30 cellular contexts compared by ENCODE assay signal in the genomic region with DNA sequence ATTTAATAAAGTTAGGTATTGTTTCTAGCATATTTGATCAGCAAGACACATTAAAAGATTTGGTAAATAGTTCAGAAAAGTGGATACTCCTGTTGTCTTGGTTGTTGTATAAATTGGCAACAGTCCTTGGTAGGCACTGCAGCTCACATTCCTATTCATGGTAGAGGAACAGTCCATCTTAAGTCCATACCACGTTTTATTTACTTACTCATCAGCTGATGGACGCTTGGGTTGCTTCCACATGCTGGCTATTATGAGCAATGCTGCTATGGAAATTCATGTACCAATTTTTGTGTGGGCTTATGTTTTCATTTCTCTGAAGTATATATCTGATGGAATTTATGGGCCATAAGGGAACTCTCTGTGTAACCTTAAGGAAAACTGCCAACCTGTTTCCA. TPM values are rescaled to one million over a fixed set of nuclear protein-coding genes. Genes with fewer than 3 reads are reported as not detected.
"Had no signal": no experiment of that assay in that cellular context is flagged by ENCODE, and none has a peak within 500 bp of the region (broad histone marks: within the 10 kb centered on the region; RNA-seq: fewer than 3 reads in every experiment).

No MANE protein-coding gene starts in this region.

- DNase-seq: activated CD4-positive, alpha-beta T cell treated with anti-CD3 and anti-CD28 coated beads for 36 hours; activated CD4-positive, alpha-beta T cell treated with anti-CD3 and anti-CD28 coated beads, Interleukin-2, amount 50 U/mL, for 4 hours; activated CD8-positive, alpha-beta memory T cell treated with anti-CD3 and anti-CD28 coated beads, Interleukin-2, amount 50 U/mL, for 48 hours; activated naive CD4-positive, alpha-beta T cell treated with anti-CD3 and anti-CD28 coated beads for 36 hours; activated naive CD8-positive, alpha-beta T cell treated with anti-CD3 and anti-CD28 coated beads, Interleukin-2, amount 10 ng/mL, durations not matched to agents 7 days and 5 days; activated T-cell treated with anti-CD3 and anti-CD28 coated beads, Interleukin-2, amount 50 U/mL, for 4 hours; cortex of kidney; endodermal cell; heart left ventricle; islet precursor cell; left colon; pancreas; right lobe of liver; stimulated activated CD4-positive, alpha-beta T cell treated with anti-CD3 and anti-CD28 coated beads, Interleukin-15, amount 100 ng/mL, for 24 hours; stimulated activated naive B cell treated with anti-CD40 and anti-IgM and Interleukin-4, amounts not matched to agents 10 μg/mL and 1 μg/mL and 100 μg/mL, for 72 hours; T-cell had no signal

- H3K4me3 ChIP-seq: cardiac muscle cell, heart left ventricle, pancreas, right lobe of liver, smooth muscle cell had no signal

- H3K4me1 ChIP-seq: heart left ventricle, right lobe of liver had no signal

- ATAC-seq: activated CD4-positive, alpha-beta T cell treated with anti-CD3 and anti-CD28 coated beads for 36 hours; activated T-cell treated with anti-CD3 and anti-CD28 coated beads, Interleukin-2, amount 50 U/mL, for 4 hours; heart left ventricle; left colon; stimulated activated naive B cell treated with anti-CD40 and anti-IgM and Interleukin-4, amounts not matched to agents 10 μg/mL and 1 μg/mL and 100 μg/mL, for 72 hours; T-cell; WTC11 had no signal

- H3K9me3 ChIP-seq: heart left ventricle, neutrophil, pancreas, right lobe of liver had no signal

- H3K4me2 ChIP-seq: smooth muscle cell had no signal

- H3K36me3 ChIP-seq: cardiac muscle cell, heart left ventricle, neutrophil, pancreas, right lobe of liver had no signal

- H3K27ac ChIP-seq: cardiac muscle cell, epithelial cell of prostate, heart left ventricle, neutrophil, pancreas, right lobe of liver had no signal

- H3K27me3 ChIP-seq: cardiac muscle cell, pancreas, right lobe of liver had no signal

RNA-seq across cellular contexts. Expression of a gene that starts 43.3 kb away (rescaled TPM):
- total RNA-seq: activated CD4-positive, alpha-beta T cell treated with anti-CD3 and anti-CD28 coated beads for 36 hours; activated CD8-positive, alpha-beta memory T cell treated with anti-CD3 and anti-CD28 coated beads for 36 hours; activated naive CD4-positive, alpha-beta T cell treated with anti-CD3 and anti-CD28 coated beads for 36 hours; activated naive CD8-positive, alpha-beta T cell treated with anti-CD3 and anti-CD28 coated beads, Interleukin-2, amount 10 ng/mL, durations not matched to agents 7 days and 5 days; activated T-cell treated with anti-CD3 and anti-CD28 coated beads, Interleukin-2, amount 50 U/mL, for 4 hours; activated T-helper 2 cell treated with anti-CD3 and anti-CD28 coated beads, Interferon-gamma antibody, Interleukin-2, Interleukin-4, amounts not matched to agents 10 μg/mL and 5 μg/mL and 100 μg/mL, durations not matched to agents 14 hours and 24 hours and 36 hours; cardiac muscle cell; cerebellum; endodermal cell; fibroblast of villous mesenchyme; heart left ventricle; left colon; lung microvascular endothelial cell; mesothelial cell of epicardium; natural killer cell treated with Interleukin-12 subunit alpha and Interleukin-12 subunit beta and Interleukin-15 and Interleukin-18, amount 100 ng/mL, for 72 hours; pulmonary artery endothelial cell; right lobe of liver; smooth muscle cell; T-cell; urinary bladder; WTC11 had no signal
